In the genomic region with DNA sequence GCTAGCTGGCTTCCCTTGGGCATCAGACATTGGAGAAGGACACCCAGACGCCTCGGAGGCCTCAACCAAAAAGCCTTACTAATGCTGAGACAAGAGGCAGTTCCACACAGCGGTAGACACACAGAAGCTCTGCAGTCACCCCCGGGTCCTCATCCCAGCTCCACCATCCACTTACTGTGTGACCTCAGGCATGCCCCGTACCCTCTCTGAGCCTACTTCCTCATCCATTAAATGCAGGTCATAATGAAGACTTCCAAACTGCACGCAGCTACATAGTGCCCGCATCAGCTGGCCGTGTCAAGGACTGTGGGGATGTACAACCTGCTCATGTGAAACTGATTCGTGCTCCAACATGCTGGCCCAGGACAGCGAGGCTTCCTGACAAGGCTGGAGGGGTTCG, we compare ENCODE assay signal across 1 cellular context.
A peak's percentile ranks its signal among the peaks of the same experiment; 100 is the strongest.
TF ChIP-seq lines count a peak whose summit lies in the region.

No MANE protein-coding gene starts in this region.

TF ChIP-seq in K562, 482 proteins besides CTCF, POLR2A, EP300 and RAD21:
- TF ChIP-seq MEF2A (IDR thresholded peaks at IDR 0.05; ENCODE audit: control insufficient read depth, low read depth, low read length) (no peak), FOS (IDR thresholded peaks at IDR 0.05; ENCODE audit: extremely low read depth, insufficient read length) (no peak), ZNF175 (CRISPR knock-in tag; IDR thresholded peaks at IDR 0.05; ENCODE audit: low read depth) (no peak), ZFP36 (IDR thresholded peaks at IDR 0.05; ENCODE audit: low read depth, low read length, partially characterized antibody) (peak; percentile 76), TCF7L2 (IDR thresholded peaks at IDR 0.05; ENCODE audit: low read depth, low read length) (no peak), SAFB2 (IDR thresholded peaks at IDR 0.05; ENCODE audit: borderline replicate concordance, low read depth, low read length, severe bottlenecking) (no peak), HMG20A (CRISPR knock-in tag; conservative IDR thresholded peaks at IDR 0.05) (no peak), RBM25 (IDR thresholded peaks at IDR 0.05; ENCODE audit: low read depth, low read length, severe bottlenecking) (peak; percentile 45), NFIC (IDR thresholded peaks at IDR 0.05) (no peak), ZKSCAN8 (CRISPR knock-in tag; IDR thresholded peaks at IDR 0.05) (no peak), ETV6 (IDR thresholded peaks at IDR 0.05; ENCODE audit: borderline replicate concordance in 1 of 2, low read depth in 2 of 2, low read length in 1 of 2) (no peak), ETV6 (CRISPR knock-in tag; IDR thresholded peaks at IDR 0.05; ENCODE audit: borderline replicate concordance) (no peak), ZNF217 (CRISPR knock-in tag; IDR thresholded peaks at IDR 0.05) (no peak), CHD4 (IDR thresholded peaks at IDR 0.05; ENCODE audit: insufficient read depth, insufficient replicate concordance, low read depth, low read length, poor library complexity, severe bottlenecking) (no peak), ILK (tag; IDR thresholded peaks at IDR 0.05; ENCODE audit: borderline replicate concordance, low read depth) (no peak), E2F3 (CRISPR knock-in tag; IDR thresholded peaks at IDR 0.05) (no peak)
- TF ChIP-seq, protein P1, sequence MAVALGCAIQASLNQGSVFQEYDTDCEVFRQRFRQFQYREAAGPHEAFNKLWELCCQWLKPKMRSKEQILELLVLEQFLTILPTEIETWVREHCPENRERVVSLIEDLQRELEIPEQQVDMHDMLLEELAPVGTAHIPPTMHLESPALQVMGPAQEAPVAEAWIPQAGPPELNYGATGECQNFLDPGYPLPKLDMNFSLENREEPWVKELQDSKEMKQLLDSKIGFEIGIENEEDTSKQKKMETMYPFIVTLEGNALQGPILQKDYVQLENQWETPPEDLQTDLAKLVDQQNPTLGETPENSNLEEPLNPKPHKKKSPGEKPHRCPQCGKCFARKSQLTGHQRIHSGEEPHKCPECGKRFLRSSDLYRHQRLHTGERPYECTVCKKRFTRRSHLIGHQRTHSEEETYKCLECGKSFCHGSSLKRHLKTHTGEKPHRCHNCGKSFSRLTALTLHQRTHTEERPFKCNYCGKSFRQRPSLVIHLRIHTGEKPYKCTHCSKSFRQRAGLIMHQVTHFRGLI (CRISPR knock-in tag; IDR thresholded peaks at IDR 0.05): no peak
